In genomic region chr16:85011846-85012284, GRCh38 we compare ENCODE assay signal across 8 cellular contexts. TPM values are rescaled to one million over a fixed set of nuclear protein-coding genes. Genes with fewer than 3 reads are reported as not detected.
A peak's percentile ranks its signal among the peaks of the same experiment; 100 is the strongest.
DNase-seq lines count a peak whose midpoint lies in the region; ATAC-seq, FAIRE-seq and TF ChIP-seq lines count a peak whose summit lies in the region.

No MANE protein-coding gene starts in this region.

- H3K36me3 ChIP-seq in HUES48 (ENCODE audit: control insufficient read depth, insufficient read depth, low read length): no peaks in the 10 kb centered on the region
- no peaks in the 10 kb centered on the region for H3K36me3 ChIP-seq in muscle layer of colon (ENCODE audit: insufficient read depth, low read length)

- H3K27ac ChIP-seq in HUES48 (ENCODE audit: low read depth, low read length) (peak overlapping the region; percentile 95), muscle layer of colon (ENCODE audit: low read depth, low read length) (peak overlapping the region; percentile 100)

- H3K27me3 ChIP-seq in HUES48 (ENCODE audit: control insufficient read depth, insufficient read depth, low read length): no peaks in the 10 kb centered on the region
- H3K27me3 ChIP-seq in muscle layer of colon (ENCODE audit: control insufficient read depth in 1 of 2, insufficient read depth in 2 of 2, low read length in 2 of 2): no peaks in the 10 kb centered on the region

- no peak for TF ChIP-seq CTCF in AG09309 (IDR thresholded peaks at IDR 0.05; ENCODE audit: control insufficient read depth, insufficient read depth, low read depth, low read length, missing control alignments)
- no peak for TF ChIP-seq CTCF in choroid plexus epithelial cell (conservative IDR thresholded peaks at IDR 0.05; ENCODE audit: low read depth, low read length)

- ATAC-seq in HG03159 (IDR thresholded peaks at IDR 0.05; ENCODE audit: unreplicated experiment) (no peak), HG03457 (IDR thresholded peaks at IDR 0.05; ENCODE audit: unreplicated experiment) (no peak)

- H3K4me1 ChIP-seq in HUES48 (ENCODE audit: control insufficient read depth, insufficient read depth, low read length): peaks cover 4% of the 10 kb centered on the region; the same call in 1 of the 2 replicates
- H3K4me1 ChIP-seq in muscle layer of colon (ENCODE audit: insufficient read depth, low read length): peaks cover 25% of the 10 kb centered on the region

- peak overlapping the region; percentile 86 for H3K4me3 ChIP-seq in AG09309 (ENCODE audit: control insufficient read depth, low read depth, low read length)
- peak overlapping the region; percentile 88 for H3K4me3 ChIP-seq in HUES48 (ENCODE audit: low read depth, low read length)
- peak overlapping the region; percentile 89 for H3K4me3 ChIP-seq in choroid plexus epithelial cell (ENCODE audit: low read depth, low read length)
- H3K4me3 ChIP-seq in muscle layer of colon (ENCODE audit: low read depth in 1 of 2, low read length in 2 of 2): peak overlapping the region; percentile 83 to 89

- no peak for DNase-seq in AG09309 (ENCODE audit: low read depth)
- no peak for DNase-seq in choroid plexus epithelial cell (ENCODE audit: low read depth)
- DNase-seq in urothelium cell line (ENCODE audit: low spot score): no peak
- no peak for DNase-seq in posterior vena cava (ENCODE audit: low spot score)

- no peaks in the 10 kb centered on the region for H3K9me3 ChIP-seq in HUES48 (ENCODE audit: control insufficient read depth, insufficient read depth, low read length)
- H3K9me3 ChIP-seq in muscle layer of colon (ENCODE audit: low read length): no peaks in the 10 kb centered on the region

- FAIRE-seq in urothelium cell line (lab: Jason Lieb, UNC): no peak

- H3K9ac ChIP-seq in HUES48 (ENCODE audit: low read depth, low read length) (peak overlapping the region; percentile 89), muscle layer of colon (ENCODE audit: low read length) (peak overlapping the region; percentile 90)

- intact Hi-C loops in posterior vena cava (cut with DNase I): no loop called here

RNA-seq across cellular contexts. Expression of gene ZDHHC7, which starts 0.5 kb away (rescaled TPM):
- 10 to 100 TPM; 34.0 to 38.5 TPM for total RNA-seq in posterior vena cava

RNA-seq across cellular contexts. Expression of gene KIAA0513, which starts 15.7 kb away (rescaled TPM):
- total RNA-seq in posterior vena cava: 10 to 100 TPM; 14.7 to 15.8 TPM
